ENCODE assay signal across 21 cellular contexts in the genomic region with DNA sequence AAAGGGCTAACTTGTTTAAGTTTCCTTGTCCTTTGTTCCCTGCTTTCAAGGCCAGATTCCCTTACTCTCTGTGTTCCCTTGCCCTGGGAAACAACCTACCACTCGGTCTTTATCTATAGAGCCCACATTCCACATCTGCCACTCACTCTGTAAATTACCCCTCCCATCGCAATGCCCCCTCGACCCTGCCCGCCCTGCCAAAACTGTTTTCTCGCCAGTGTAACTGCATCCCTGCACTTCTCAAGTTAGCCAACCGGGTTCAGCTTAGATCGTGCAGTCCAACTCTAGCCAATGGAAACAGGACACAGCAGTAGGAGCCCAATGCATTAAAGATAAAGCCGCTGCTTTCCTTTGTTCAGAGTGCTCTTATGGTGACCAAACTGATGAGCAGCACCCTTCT.
"Had no signal": no experiment of that assay in that cellular context is flagged by ENCODE, and none has a peak within 500 bp of the region (broad histone marks: within the 10 kb centered on the region; RNA-seq: fewer than 3 reads in every experiment).

No MANE protein-coding gene starts in this region.

- H3K4me3 ChIP-seq: SJSA1 had no signal

- H3K9me3 ChIP-seq: SJSA1, SK-N-SH had no signal

- DNase-seq: IMR-90, Kasumi-1, MM.1S, NCI-H1092 treated with DMSO at 0.1 percent for 48 hours, NCI-H1436, NCI-H1694, NCI-H187 treated with DMSO at 0.1 percent for 48 hours, NCI-H2029 treated with DMSO at 0.1 percent for 48 hours, NCI-H2171 treated with DMSO at 0.1 percent for 48 hours, NCI-H345, NCI-H446 treated with DMSO at 0.1 percent for 48 hours, NCI-H510A treated with DMSO at 0.1 percent for 48 hours, NCI-H526, NCI-H82, Right ventricle myocardium superior, RPMI8226, SIG-M5, SK-N-SH, SW 1271 had no signal

- H3K4me2 ChIP-seq: KMS-11, SK-N-SH had no signal

- H3K27ac ChIP-seq: KMS-11, SJSA1 had no signal

- H3K27me3 ChIP-seq: SJSA1 had no signal

- H3K36me3 ChIP-seq: SJSA1 had no signal

- H3K4me1 ChIP-seq: SJSA1 had no signal

- H3K9ac ChIP-seq: KMS-11, SK-N-SH had no signal
